14 cellular contexts compared by ENCODE assay signal in genomic region chr3:158405507-158405906, GRCh38.
"Had no signal": no experiment of that assay in that cellular context is flagged by ENCODE, and none has a peak within 500 bp of the region (broad histone marks: within the 10 kb centered on the region; RNA-seq: fewer than 3 reads in every experiment).

No MANE protein-coding gene starts in this region.

- H3K4me3 ChIP-seq: cardiac muscle cell, esophagus muscularis mucosa, prostate gland, tibial nerve had no signal

- ATAC-seq: activated T-helper 17 cell treated with anti-CD3 and anti-CD28 coated beads, Interleukin-2, amount 50 U/mL, for 72 hours; right cardiac atrium had no signal

- DNase-seq: activated CD4-positive, alpha-beta memory T cell treated with anti-CD3 and anti-CD28 coated beads for 36 hours; activated CD4-positive, alpha-beta T cell treated with anti-CD3 and anti-CD28 coated beads for 4 hours; activated naive CD4-positive, alpha-beta T cell; activated naive CD8-positive, alpha-beta T cell treated with anti-CD3 and anti-CD28 coated beads for 36 hours; amniotic stem cell; effector memory CD4-positive, alpha-beta T cell; right cardiac atrium; stimulated activated CD4-positive, alpha-beta T cell treated with anti-CD3 and anti-CD28 coated beads, Interleukin-2, amount 100 ng/mL, for 24 hours; stimulated activated naive CD4-positive, alpha-beta T cell treated with Interleukin-2 at 50 U/mL for 16 hours had no signal

- H3K27me3 ChIP-seq: cardiac muscle cell, esophagus muscularis mucosa, tibial nerve had no signal

- H3K4me1 ChIP-seq: esophagus muscularis mucosa, prostate gland, tibial nerve had no signal

- H3K9me3 ChIP-seq: esophagus muscularis mucosa, prostate gland, tibial nerve had no signal

- H3K27ac ChIP-seq: cardiac muscle cell, esophagus muscularis mucosa, prostate gland, tibial nerve had no signal

- H3K36me3 ChIP-seq: cardiac muscle cell, esophagus muscularis mucosa, prostate gland, tibial nerve had no signal
